ENCODE assay signal across 28 cellular contexts in genomic region chr9:130159057-130159456, GRCh38.
"Had no signal": no experiment of that assay in that cellular context is flagged by ENCODE, and none has a peak within 500 bp of the region (broad histone marks: within the 10 kb centered on the region; RNA-seq: fewer than 3 reads in every experiment).

No MANE protein-coding gene starts in this region.

- H3K27me3 ChIP-seq: brain microvascular endothelial cell, cardiac muscle cell had no signal

- DNase-seq: activated B cell treated with CpG ODN at 0.5 μM for 24 hours; activated CD4-positive, alpha-beta T cell treated with anti-CD3 and anti-CD28 coated beads for 1 hour; activated CD4-positive, alpha-beta T cell treated with anti-CD3 and anti-CD28 coated beads, Interleukin-2, amount 10 ng/mL, durations not matched to agents 24 days and 14 days; activated CD4-positive, alpha-beta T cell treated with anti-CD3 and anti-CD28 coated beads, Interleukin-2, amount 50 U/mL, for 48 hours; activated CD8-positive, alpha-beta memory T cell treated with anti-CD3 and anti-CD28 coated beads, Interleukin-2, amount 10 ng/mL, durations not matched to agents 7 days and 5 days; activated effector memory CD4-positive, alpha-beta T cell treated with anti-CD3 and anti-CD28 coated beads, Interleukin-2, amount 50 U/mL, for 16 hours; activated naive CD4-positive, alpha-beta T cell treated with Interleukin-2 at 50 U/mL for 16 hours; activated T-cell treated with anti-CD3 and anti-CD28 coated beads, Interleukin-2, amount 50 U/mL, for 24 hours; brain microvascular endothelial cell; Kasumi-1; KBM-7; NCI-H1436 treated with DMSO at 0.1 percent for 48 hours; NCI-H2029 treated with DMSO at 0.1 percent for 48 hours; NCI-H446; NCI-H526; NCI-H774; NK-92 treated with Interleukin-12 subunit alpha and Interleukin-12 subunit beta, amount 100 ng/mL, for 24 hours; OCI-M1; RPMI8226; SJCRH30; SK-N-SH; SW 1271 had no signal

- H3K27ac Mint-ChIP-seq: activated B cell treated with CpG ODN at 0.5 μM for 24 hours; activated CD4-positive, alpha-beta T cell treated with anti-CD3 and anti-CD28 coated beads, Interleukin-2, amount 10 ng/mL, durations not matched to agents 24 days and 14 days; activated CD8-positive, alpha-beta memory T cell treated with anti-CD3 and anti-CD28 coated beads, Interleukin-2, amount 10 ng/mL, durations not matched to agents 7 days and 5 days; activated naive CD8-positive, alpha-beta T cell; activated T-cell treated with anti-CD3 and anti-CD28 coated beads, Interleukin-2, amount 50 U/mL, for 24 hours; activated T-helper 1 cell treated with anti-CD3 and anti-CD28 coated beads, Interleukin-12 subunit alpha, Interleukin-12 subunit beta, Interleukin-2, Interleukin-4 antibody, amounts not matched to agents 30 ng/mL and 10 ng/mL and 1 ng/mL, durations not matched to agents 14 hours and 24 hours and 36 hours; T-helper 2 cell treated with Interferon-gamma antibody and Interleukin-4, amounts not matched to agents 5 μg/mL and 100 μg/mL, for 36 hours had no signal

- ATAC-seq: activated CD8-positive, alpha-beta memory T cell treated with anti-CD3 and anti-CD28 coated beads, Interleukin-2, amount 10 ng/mL, durations not matched to agents 7 days and 5 days; Panc1; Right ventricle myocardium inferior had no signal

- H3K4me1 Mint-ChIP-seq: activated B cell treated with CpG ODN at 0.5 μM for 24 hours; activated CD4-positive, alpha-beta T cell treated with anti-CD3 and anti-CD28 coated beads, Interleukin-2, amount 10 ng/mL, durations not matched to agents 24 days and 14 days had no signal

- H3K36me3 Mint-ChIP-seq: activated CD8-positive, alpha-beta memory T cell treated with anti-CD3 and anti-CD28 coated beads, Interleukin-2, amount 10 ng/mL, durations not matched to agents 7 days and 5 days; activated naive CD8-positive, alpha-beta T cell had no signal

- H3K9me3 ChIP-seq: SJCRH30, SK-N-SH had no signal

- H3K36me3 ChIP-seq: brain microvascular endothelial cell, cardiac muscle cell, SJCRH30 had no signal

- H3K27ac ChIP-seq: brain microvascular endothelial cell, cardiac muscle cell, SJCRH30 had no signal

- H3K9me3 Mint-ChIP-seq: activated B cell treated with CpG ODN at 0.5 μM for 24 hours; activated CD4-positive, alpha-beta T cell treated with anti-CD3 and anti-CD28 coated beads, Interleukin-2, amount 10 ng/mL, durations not matched to agents 24 days and 14 days; activated T-cell treated with anti-CD3 and anti-CD28 coated beads, Interleukin-2, amount 50 U/mL, for 24 hours; activated T-helper 1 cell treated with anti-CD3 and anti-CD28 coated beads, Interleukin-12 subunit alpha, Interleukin-12 subunit beta, Interleukin-2, Interleukin-4 antibody, amounts not matched to agents 30 ng/mL and 10 ng/mL and 1 ng/mL, durations not matched to agents 14 hours and 24 hours and 36 hours; T-helper 2 cell treated with Interferon-gamma antibody and Interleukin-4, amounts not matched to agents 5 μg/mL and 100 μg/mL, for 36 hours had no signal

- H3K9ac ChIP-seq: SK-N-SH had no signal

- H3K4me3 Mint-ChIP-seq: activated B cell treated with CpG ODN at 0.5 μM for 24 hours; activated CD4-positive, alpha-beta T cell treated with anti-CD3 and anti-CD28 coated beads, Interleukin-2, amount 10 ng/mL, durations not matched to agents 24 days and 14 days; activated CD8-positive, alpha-beta memory T cell treated with anti-CD3 and anti-CD28 coated beads, Interleukin-2, amount 10 ng/mL, durations not matched to agents 7 days and 5 days; activated naive CD8-positive, alpha-beta T cell; activated T-cell treated with anti-CD3 and anti-CD28 coated beads, Interleukin-2, amount 50 U/mL, for 24 hours; activated T-helper 1 cell treated with anti-CD3 and anti-CD28 coated beads, Interleukin-12 subunit alpha, Interleukin-12 subunit beta, Interleukin-2, Interleukin-4 antibody, amounts not matched to agents 30 ng/mL and 10 ng/mL and 1 ng/mL, durations not matched to agents 14 hours and 24 hours and 36 hours; T-helper 2 cell treated with Interferon-gamma antibody and Interleukin-4, amounts not matched to agents 5 μg/mL and 100 μg/mL, for 36 hours had no signal

- H3K4me3 ChIP-seq: cardiac muscle cell, SJCRH30 had no signal

- H3K27me3 Mint-ChIP-seq: activated CD4-positive, alpha-beta T cell treated with anti-CD3 and anti-CD28 coated beads, Interleukin-2, amount 10 ng/mL, durations not matched to agents 24 days and 14 days; activated CD8-positive, alpha-beta memory T cell treated with anti-CD3 and anti-CD28 coated beads, Interleukin-2, amount 10 ng/mL, durations not matched to agents 7 days and 5 days; activated naive CD8-positive, alpha-beta T cell; activated T-cell treated with anti-CD3 and anti-CD28 coated beads, Interleukin-2, amount 50 U/mL, for 24 hours had no signal
